ENCODE assay signal across 8 cellular contexts in the genomic region with DNA sequence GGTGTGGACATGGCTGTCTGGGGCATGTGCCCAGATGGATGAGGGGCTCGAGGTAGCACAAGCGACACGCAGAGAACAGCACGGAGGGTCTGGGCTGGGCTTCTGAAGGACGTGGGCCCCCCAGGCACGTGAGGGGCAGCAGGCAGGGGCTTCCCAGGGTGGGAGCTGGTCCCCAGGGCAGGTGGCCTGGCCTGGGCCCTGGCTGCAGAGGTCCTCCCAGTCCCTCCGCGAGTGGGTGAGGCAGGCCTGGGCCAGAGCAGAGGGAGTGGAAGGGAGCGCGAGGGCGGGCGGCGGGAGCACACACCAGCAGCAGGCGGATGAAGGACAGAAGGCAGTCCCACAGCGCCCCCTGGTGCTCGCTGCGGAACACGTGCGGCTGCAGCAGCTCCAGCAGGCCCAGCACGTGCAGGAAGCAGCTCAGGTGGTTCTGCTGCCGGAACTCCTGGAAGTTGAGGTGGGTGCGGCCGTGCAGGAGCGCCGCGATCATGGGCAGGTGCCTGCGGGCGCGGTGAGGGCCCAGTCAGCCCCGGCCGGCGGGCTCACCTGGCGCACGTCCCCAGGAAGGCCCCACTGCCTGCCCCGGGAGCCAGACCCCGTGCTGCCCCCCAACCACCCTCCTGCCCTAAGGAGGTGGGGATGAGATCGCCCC. TPM values are rescaled to one million over a fixed set of nuclear protein-coding genes. Genes with fewer than 3 reads are reported as not detected.
DNase-seq lines count a peak whose midpoint lies in the region; ATAC-seq, FAIRE-seq and TF ChIP-seq lines count a peak whose summit lies in the region.

No MANE protein-coding gene starts in this region.

- no peaks in the 10 kb centered on the region for H3K9me3 ChIP-seq in neuronal stem cell (replicated peaks in 1 of 2; ENCODE audit: control insufficient read depth in 2 of 2, insufficient read depth in 1 of 2, low read depth in 1 of 2, low read length in 2 of 2)

- peak overlapping the region; percentile 7 for H2BK15ac ChIP-seq in neuronal stem cell (ENCODE audit: low read length)

- peak overlapping the region; percentile 44 for H3K14ac ChIP-seq in neuronal stem cell (ENCODE audit: low read length)

- peak overlapping the region; percentile 20 for H3K18ac ChIP-seq in neuronal stem cell (ENCODE audit: low read length)

- H3K4me3 ChIP-seq in fibroblast of the aortic adventitia (ENCODE audit: low read depth, low read length) (no peak overlapping the region), neuronal stem cell (ENCODE audit: low read length in 2 of 2) (no peak overlapping the region)

- no peak overlapping the region for H4K8ac ChIP-seq in neuronal stem cell (ENCODE audit: low read depth, low read length)

- peaks cover 0 to 2% of the 10 kb centered on the region in 2 donors for H3K4me1 ChIP-seq in neuronal stem cell (ENCODE audit: control insufficient read depth in 2 of 2, insufficient read depth in 1 of 2, low read depth in 1 of 2, low read length in 2 of 2)

- H3K4me2 ChIP-seq in neuronal stem cell (ENCODE audit: insufficient read depth, low read length, poor library complexity, severe bottlenecking): no peak overlapping the region

- peak overlapping the region; percentile 87 for H2BK5ac ChIP-seq in neuronal stem cell (ENCODE audit: low read length)

- H3K4ac ChIP-seq in neuronal stem cell (ENCODE audit: low read length): no peak overlapping the region

- TF ChIP-seq POLR2A in GM12892 (IDR thresholded peaks at IDR 0.05; ENCODE audit: low read depth, low read length): no peak

- DNase-seq in GM12892 (ENCODE audit: insufficient read length) (peak; percentile 98), MV-4-11 (lab: John Stamatoyannopoulos, UW) (peak; percentile 78), SHP77 treated with DMSO at 0.1 percent for 48 hours (lab: John Stamatoyannopoulos, UW) (peak; percentile 33), fibroblast of the aortic adventitia (ENCODE audit: low read depth) (peak; percentile 83), neuronal stem cell (ENCODE audit: low spot score) (peak; percentile 78), stromal cell of bone marrow (ENCODE audit: low read depth) (peak; percentile 59)
- peak; percentile 77 for DNase-seq in activated T-helper 9 cell treated with anti-CD3 and anti-CD28 coated beads, Interleukin-2, amount 50 U/mL, for 16 hours (ENCODE audit: low read depth)

- peaks cover 38 to 80% of the 10 kb centered on the region in 2 donors for H3K36me3 ChIP-seq in neuronal stem cell (replicated peaks in 1 of 2; ENCODE audit: control insufficient read depth in 2 of 2, insufficient read depth in 2 of 2, low read length in 2 of 2)

- no peak overlapping the region for H4K91ac ChIP-seq in neuronal stem cell (ENCODE audit: low read depth, low read length, poor library complexity)

- H2BK12ac ChIP-seq in neuronal stem cell (ENCODE audit: low read length): no peak overlapping the region

- peak overlapping the region; percentile 92 for H3K23ac ChIP-seq in neuronal stem cell (ENCODE audit: low read depth, low read length, poor library complexity)

- WGBS in neuronal stem cell (ENCODE audit: extremely low coverage in 2 of 2, insufficient read length in 2 of 2, insufficient replicate concordance in 1 of 2), 2 donors: no CpG with 5 or more reads among the region's 37 CpGs

- H3K27me3 ChIP-seq in neuronal stem cell (ENCODE audit: control insufficient read depth in 3 of 3, insufficient read depth in 3 of 3, low read depth in 1 of 3, low read length in 3 of 3): no peaks in the 10 kb centered on the region

- peak; percentile 84 for TF ChIP-seq CTCF in fibroblast of the aortic adventitia (IDR thresholded peaks at IDR 0.05; ENCODE audit: insufficient read depth, low read length)

- peaks cover 2% of the 10 kb centered on the region for H3K79me1 ChIP-seq in neuronal stem cell (ENCODE audit: low read depth, low read length)

- no peak for ATAC-seq in GM21717 (IDR thresholded peaks at IDR 0.05; ENCODE audit: unreplicated experiment)

- peak overlapping the region; percentile 99 for H2AK5ac ChIP-seq in neuronal stem cell (ENCODE audit: low read depth, low read length)

- FAIRE-seq in GM12892 (lab: Jason Lieb, UNC): peak; percentile 82

- no peak overlapping the region for H2AFZ ChIP-seq in neuronal stem cell (ENCODE audit: low read length)

- peak overlapping the region; percentile 83 for H3K9ac ChIP-seq in neuronal stem cell (ENCODE audit: low read depth, low read length, poor library complexity)

- no peak overlapping the region for H3K27ac ChIP-seq in neuronal stem cell (replicated peaks; ENCODE audit: low read length)

- H2BK120ac ChIP-seq in neuronal stem cell (ENCODE audit: low read depth, low read length): no peak overlapping the region

RNA-seq across cellular contexts. Expression of gene MICALL2, which starts 14.7 kb away (rescaled TPM):
- 0.36 TPM for polyA plus RNA-seq in GM12892 (2012; ENCODE audit: missing spikeins)
- 21.5 and 28.9 TPM in 2 replicates for total RNA-seq in fibroblast of the aortic adventitia (ENCODE audit: low replicate concordance)
- 9.4 TPM for polyA plus RNA-seq in neuronal stem cell (2013, experiment 1 of 2)
- 10.1 TPM for polyA plus RNA-seq in neuronal stem cell (2013, experiment 2 of 2)

RNA-seq across cellular contexts. Expression of gene INTS1, which starts 30.2 kb away (rescaled TPM):
- 16.6 TPM for polyA plus RNA-seq in GM12892 (2012; ENCODE audit: missing spikeins)
- 44.2 and 53.1 TPM in 2 replicates for total RNA-seq in fibroblast of the aortic adventitia (ENCODE audit: low replicate concordance)
- polyA plus RNA-seq in neuronal stem cell (2013, experiment 1 of 2): 25.3 TPM
- polyA plus RNA-seq in neuronal stem cell (2013, experiment 2 of 2): 24.4 TPM

RNA-seq across cellular contexts. Expression of gene MAFK, which starts 56.5 kb away (rescaled TPM):
- polyA plus RNA-seq in GM12892 (2012; ENCODE audit: missing spikeins): 2.2 TPM
- 5.3 and 12.7 TPM in 2 replicates for total RNA-seq in fibroblast of the aortic adventitia (ENCODE audit: low replicate concordance)
- 4.4 TPM for polyA plus RNA-seq in neuronal stem cell (2013, experiment 1 of 2)
- polyA plus RNA-seq in neuronal stem cell (2013, experiment 2 of 2): 4.1 TPM

Comparison
In these comparisons a context has a peak if more than half of its experiments do, and no peak if none do; other contexts are left out.
1. DNase-seq: peak in every context shown above with its lines; median percentile 98 in GM12892; 83 in fibroblast of the aortic adventitia; 78 in MV-4-11; 78 in neuronal stem cell; 77 in activated T-helper 9 cell treated with anti-CD3 and anti-CD28 coated beads, Interleukin-2, amount 50 U/mL, for 16 hours; 59 in stromal cell of bone marrow; 33 in SHP77 treated with DMSO at 0.1 percent for 48 hours.